In the genomic region with DNA sequence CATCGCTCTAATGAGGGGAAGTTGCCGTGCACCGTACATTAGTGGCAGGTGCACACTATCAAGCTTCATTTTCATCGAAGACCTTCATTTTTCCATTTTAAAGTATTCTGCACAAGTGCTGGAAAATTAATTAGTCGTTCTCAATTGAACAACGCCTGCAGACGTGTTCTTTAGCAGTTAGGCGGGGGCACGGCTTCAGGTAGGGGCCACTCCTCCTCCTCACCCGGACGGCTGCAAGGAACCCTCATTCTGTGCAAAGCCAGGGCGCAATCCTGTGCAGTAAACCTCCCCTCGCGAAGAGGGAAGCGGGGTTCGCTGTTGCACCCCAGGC, we compare ENCODE assay signal across 7 cellular contexts. TPM values are rescaled to one million over a fixed set of nuclear protein-coding genes. Genes with fewer than 3 reads are reported as not detected.
DNase-seq lines count a peak whose midpoint lies in the region; ATAC-seq, FAIRE-seq and TF ChIP-seq lines count a peak whose summit lies in the region.

No MANE protein-coding gene starts in this region.

- H3K4me1 ChIP-seq in HEK293 (ENCODE audit: control insufficient read depth, insufficient read depth, low read length) = no peaks in the 10 kb centered on the region; the same call in 1 of the 2 replicates
- H3K4me1 ChIP-seq in iPS-20b (ENCODE audit: insufficient read depth, low read length) = peaks cover 6% of the 10 kb centered on the region; the same call in 1 of the 2 replicates

- no peak overlapping the region for H3K27ac Mint-ChIP-seq in activated naive CD8-positive, alpha-beta T cell treated with anti-CD3 and anti-CD28 coated beads for 36 hours
- H3K27ac Mint-ChIP-seq in stimulated activated effector memory CD8-positive, alpha-beta T cell treated with anti-CD3 and anti-CD28 coated beads, Interleukin-12 subunit alpha, Interleukin-12 subunit beta, amount 100 ng/mL, for 72 hours = no peak overlapping the region

- H3K4me3 Mint-ChIP-seq in activated naive CD8-positive, alpha-beta T cell treated with anti-CD3 and anti-CD28 coated beads for 36 hours = peak overlapping the region; percentile 71
- peak overlapping the region; percentile 53 for H3K4me3 Mint-ChIP-seq in stimulated activated effector memory CD8-positive, alpha-beta T cell treated with anti-CD3 and anti-CD28 coated beads, Interleukin-12 subunit alpha, Interleukin-12 subunit beta, amount 100 ng/mL, for 72 hours

- H3K36me3 Mint-ChIP-seq in activated naive CD8-positive, alpha-beta T cell treated with anti-CD3 and anti-CD28 coated beads for 36 hours = no peaks in the 10 kb centered on the region
- H3K36me3 Mint-ChIP-seq in stimulated activated effector memory CD8-positive, alpha-beta T cell treated with anti-CD3 and anti-CD28 coated beads, Interleukin-12 subunit alpha, Interleukin-12 subunit beta, amount 100 ng/mL, for 72 hours = no peaks in the 10 kb centered on the region

- H3K4me1 Mint-ChIP-seq in activated naive CD8-positive, alpha-beta T cell treated with anti-CD3 and anti-CD28 coated beads for 36 hours = no peaks in the 10 kb centered on the region
- no peaks in the 10 kb centered on the region for H3K4me1 Mint-ChIP-seq in stimulated activated effector memory CD8-positive, alpha-beta T cell treated with anti-CD3 and anti-CD28 coated beads, Interleukin-12 subunit alpha, Interleukin-12 subunit beta, amount 100 ng/mL, for 72 hours

- H3K36me3 ChIP-seq in HEK293 (ENCODE audit: control insufficient read depth in 2 of 2, insufficient read depth in 1 of 2, low read length in 2 of 2) = no peaks in the 10 kb centered on the region
- no peaks in the 10 kb centered on the region for H3K36me3 ChIP-seq in iPS-20b (ENCODE audit: insufficient read depth, low read depth, low read length)

- H3K27me3 ChIP-seq in iPS-20b (ENCODE audit: insufficient read depth, low read length) = peaks cover 45% of the 10 kb centered on the region

- H3K27me3 Mint-ChIP-seq in activated naive CD8-positive, alpha-beta T cell treated with anti-CD3 and anti-CD28 coated beads for 36 hours = peaks cover 50% of the 10 kb centered on the region

- no peak for FAIRE-seq in GM12891 (lab: Jason Lieb, UNC)

- H3K9me3 ChIP-seq in HEK293 (ENCODE audit: control insufficient read depth, insufficient read depth, low read depth, low read length) (no peaks in the 10 kb centered on the region), iPS-20b (ENCODE audit: insufficient read depth, low read depth, low read length) (no peaks in the 10 kb centered on the region)

- no peak overlapping the region for H3K27ac ChIP-seq in HEK293 (ENCODE audit: extremely low read depth, low read depth, low read length)
- no peak overlapping the region for H3K27ac ChIP-seq in iPS-20b (ENCODE audit: low read length)
- no peak overlapping the region for H3K27ac ChIP-seq in substantia nigra (ENCODE audit: low read depth, low read length, poor library complexity, severe bottlenecking)

- TF ChIP-seq POLR2A in GM12891 (IDR thresholded peaks at IDR 0.05; ENCODE audit: low read depth, low read length) = no peak

- ATAC-seq in stimulated activated effector memory CD8-positive, alpha-beta T cell treated with anti-CD3 and anti-CD28 coated beads, Interleukin-12 subunit alpha, Interleukin-12 subunit beta, amount 100 ng/mL, for 72 hours = peak; percentile 6
- no peak for ATAC-seq in HG03135 (IDR thresholded peaks at IDR 0.05; ENCODE audit: unreplicated experiment)

- H3K9me3 Mint-ChIP-seq in activated naive CD8-positive, alpha-beta T cell treated with anti-CD3 and anti-CD28 coated beads for 36 hours = no peaks in the 10 kb centered on the region
- no peaks in the 10 kb centered on the region for H3K9me3 Mint-ChIP-seq in stimulated activated effector memory CD8-positive, alpha-beta T cell treated with anti-CD3 and anti-CD28 coated beads, Interleukin-12 subunit alpha, Interleukin-12 subunit beta, amount 100 ng/mL, for 72 hours

- H3K9ac ChIP-seq in iPS-20b (ENCODE audit: low read depth, low read length) = peak overlapping the region; percentile 42; the same call in 1 of the 2 replicates

- TF ChIP-seq CTCF in HEK293 (tag by site-specific recombination; IDR thresholded peaks at IDR 0.05) = no peak

- POLR2A ChIA-PET in HEK293 (lab: Yijun Ruan, JAX) = no interaction called here

- CTCF ChIA-PET in HEK293 (lab: Yijun Ruan, JAX) = interaction anchor here (0.6 to 3.9 kb wide), 27 partner anchors 10 to 1199 kb away, joined by 3 to 44 read pairs (median 4); no protein-coding TSS in a partner anchor

- DNase-seq in activated naive CD8-positive, alpha-beta T cell treated with anti-CD3 and anti-CD28 coated beads for 36 hours = no peak
- no peak for DNase-seq in stimulated activated effector memory CD8-positive, alpha-beta T cell treated with anti-CD3 and anti-CD28 coated beads, Interleukin-12 subunit alpha, Interleukin-12 subunit beta, amount 100 ng/mL, for 72 hours (ENCODE audit: low spot score in 2 of 2)
- no peak for DNase-seq in GM12891 (ENCODE audit: insufficient read length, low spot score)
- DNase-seq in substantia nigra (lab: John Stamatoyannopoulos, UW) = no peak

- H3K4me3 ChIP-seq in HEK293 (ENCODE audit: low read depth, low read length) (peak overlapping the region; percentile 30), iPS-20b (ENCODE audit: low read length) (peak overlapping the region; percentile 62; the same call in 1 of the 2 replicates)

TF ChIP-seq in HEK293, 187 proteins besides CTCF, POLR2A, EP300 and RAD21:
- 0 out of 2 replicates have a peak, but pooled peaks have one; percentile 29 for TF ChIP-seq ZNF792 (tag by site-specific recombination; IDR thresholded peaks at IDR 0.05)
- no peak for TF ChIP-seq HOXA7 (CRISPR knock-in tag; IDR thresholded peaks at IDR 0.05; ENCODE audit: borderline replicate concordance)
- peak; percentile 71; the same call in 1 of the 2 replicates for TF ChIP-seq ZNF777 (tag by site-specific recombination; IDR thresholded peaks at IDR 0.05; ENCODE audit: borderline replicate concordance)

TF ChIP-seq in GM12891, 5 proteins besides CTCF, POLR2A, EP300 and RAD21:
- no peak for TF ChIP-seq TAF1 (IDR thresholded peaks at IDR 0.05; ENCODE audit: low read depth, low read length)
- TF ChIP-seq POLR2AphosphoS5 (IDR thresholded peaks at IDR 0.05; ENCODE audit: low read depth, low read length) = no peak
- TF ChIP-seq SPI1 (IDR thresholded peaks at IDR 0.05; ENCODE audit: low read depth, low read length) = no peak
- no peak for TF ChIP-seq POU2F2 (IDR thresholded peaks at IDR 0.05; ENCODE audit: low read depth, low read length)
- no peak for TF ChIP-seq PAX5 (IDR thresholded peaks at IDR 0.05; ENCODE audit: insufficient read depth, low read length, severe bottlenecking)

RNA-seq across cellular contexts. Expression of a gene that starts 39.7 kb away (rescaled TPM):
- total RNA-seq in activated naive CD8-positive, alpha-beta T cell treated with anti-CD3 and anti-CD28 coated beads for 36 hours = 1 to 10 TPM; 1.3 to 1.7 TPM
- polyA plus RNA-seq in GM12891 (2012; ENCODE audit: low read depth, missing spikeins) = not detected
